8 cellular contexts compared by ENCODE assay signal in the genomic region with DNA sequence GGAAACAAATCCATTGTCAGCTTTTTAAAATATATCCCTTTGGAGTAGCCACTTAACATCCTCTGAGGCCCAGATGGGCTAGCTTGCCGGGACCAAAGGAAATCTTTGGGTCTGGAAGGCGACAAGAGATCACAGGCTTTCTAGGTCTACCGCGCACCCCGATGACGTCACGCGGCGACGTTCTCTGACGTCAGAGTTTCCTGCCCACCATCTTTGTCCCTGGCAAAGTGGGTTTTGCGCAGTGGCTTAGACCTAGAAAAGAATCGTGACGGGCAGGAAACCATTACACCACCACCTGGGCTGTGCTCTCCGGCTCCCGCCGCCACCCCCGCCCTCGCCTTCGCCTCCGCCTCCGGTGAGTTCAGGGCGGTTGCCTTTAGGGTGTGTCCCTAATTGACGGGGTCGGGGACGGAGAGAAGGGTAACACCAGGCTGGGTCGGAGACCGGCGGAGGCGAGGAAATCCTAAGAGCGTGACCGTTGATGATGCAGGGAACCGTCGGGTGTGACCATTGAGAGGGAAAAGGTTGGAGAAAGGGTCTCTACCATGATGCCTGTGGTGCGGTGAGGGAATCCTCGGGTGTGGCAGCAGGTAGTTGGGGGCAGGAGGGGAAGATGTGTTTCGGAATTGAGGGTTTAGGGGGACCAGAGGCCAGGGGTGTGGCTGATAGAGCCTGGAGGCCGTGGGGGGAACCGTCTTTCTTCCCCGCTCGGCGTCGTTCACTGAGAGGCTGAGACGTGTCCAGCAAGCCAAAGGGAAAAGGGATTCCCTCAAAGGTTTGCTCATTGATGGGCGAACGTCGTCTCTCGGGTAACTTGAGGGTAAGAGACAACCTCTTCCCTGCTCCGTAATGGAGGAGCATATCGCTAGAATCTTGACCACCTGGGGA. TPM values are rescaled to one million over a fixed set of nuclear protein-coding genes. Genes with fewer than 3 reads are reported as not detected.
A peak's percentile ranks its signal among the peaks of the same experiment; 100 is the strongest.
DNase-seq lines count a peak whose midpoint lies in the region; ATAC-seq and TF ChIP-seq lines count a peak whose summit lies in the region.

A gene (plus strand): TSS at position 249 of the 888 bp plus-strand sequence. CDS start 6,709 bp downstream, outside the sequence.

- peaks cover 5% of the 10 kb centered on the region for H3K27me3 Mint-ChIP-seq in activated B cell treated with CpG ODN at 0.5 μM for 24 hours

- H3K9me3 Mint-ChIP-seq in activated B cell treated with CpG ODN at 0.5 μM for 24 hours, result no peaks in the 10 kb centered on the region

- ATAC-seq in GM18907 (IDR thresholded peaks at IDR 0.05; ENCODE audit: unreplicated experiment) (peak; percentile 83), HG03175 (IDR thresholded peaks at IDR 0.05; ENCODE audit: unreplicated experiment) (peak; percentile 88), activated B cell treated with CpG ODN at 0.5 μM for 24 hours (ENCODE audit: low read depth) (peak; percentile 97)

- TF ChIP-seq CTCF in AG04450 (IDR thresholded peaks at IDR 0.05; ENCODE audit: low read depth, low read length) (no peak), activated B cell treated with CpG ODN at 0.5 μM for 24 hours (IDR thresholded peaks at IDR 0.05) (no peak), spleen (IDR thresholded peaks at IDR 0.05 in 8 of 11, conservative IDR thresholded peaks at IDR 0.05 in 3 of 11) (peak in 3 of 11 experiments; percentile 16 to 35 (median 19))

- peak; percentile 49 to 92 (median 60) for TF ChIP-seq POLR2A in spleen (IDR thresholded peaks at IDR 0.05)

- WGBS in spleen, 5 donors, result 0 to 1% (median 1%) methylated on average over 36 to 50 of the region's 50 CpGs

- H3K27ac Mint-ChIP-seq in activated B cell treated with CpG ODN at 0.5 μM for 24 hours, result peak within 1 kb of the TSS; percentile 100

- peak within 1 kb of the TSS; percentile 97 for H3K27ac ChIP-seq in AG04450 (ENCODE audit: low read depth, low read length)
- peak within 1 kb of the TSS; percentile 91 for H3K27ac ChIP-seq in caudate nucleus (ENCODE audit: low read depth, low read length)
- peak within 1 kb of the TSS; percentile 90 to 97 (median 96) for H3K27ac ChIP-seq in spleen

- DNase-seq in AG04450 (ENCODE audit: low read depth, low spot score), result peak; percentile 92
- peak; percentile 94 for DNase-seq in NCI-H345 (lab: John Stamatoyannopoulos, UW)
- peak; percentile 97 for DNase-seq in activated B cell treated with CpG ODN at 0.5 μM for 24 hours
- peak in 60 of 61 donors; percentile 28 to 93 (median 81) for DNase-seq in caudate nucleus (lab: John Stamatoyannopoulos, UW)
- peak; percentile 93 for DNase-seq in inferior parietal cortex (ENCODE audit: extremely low spot score)
- peak; percentile 97 for DNase-seq in spleen

- H3K4me3 ChIP-seq in AG04450 (ENCODE audit: low read depth, low read length), result peak within 1 kb of the TSS; percentile 99
- H3K4me3 ChIP-seq in spleen, result peak within 1 kb of the TSS; percentile 53 to 81 (median 65)

- peaks cover 14 to 56% (median 35%) of the 10 kb centered on the region in 6 donors for H3K4me1 ChIP-seq in spleen

- H3K4me3 Mint-ChIP-seq in activated B cell treated with CpG ODN at 0.5 μM for 24 hours, result peak within 1 kb of the TSS; percentile 100

- POLR2A ChIA-PET in AG04450 (lab: Yijun Ruan, JAX), result interaction anchor here (0.5 to 3.3 kb wide), 5 partner anchors 9 to 303 kb away, joined by 4 to 10 read pairs (median 9); a partner anchor contains a TSS
- POLR2A ChIA-PET in activated B cell treated with CpG ODN at 0.5 μM for 24 hours (lab: Charles Lee), result interaction anchor here (0.8 to 4.9 kb wide), 5 partner anchors 10 to 344 kb away, joined by 4 to 96 read pairs (median 7); a partner anchor contains a TSS

- peaks cover 32% of the 10 kb centered on the region for H3K4me1 Mint-ChIP-seq in activated B cell treated with CpG ODN at 0.5 μM for 24 hours

- intact Hi-C loops in activated B cell treated with CpG ODN at 0.5 μM for 24 hours (cut with micrococcal nuclease), result loop anchor here (1.0 to 10.0 kb wide), 8 partner anchors 9 to 957 kb away; a partner anchor contains a TSS
- intact Hi-C loops in spleen (cut with DNase I; ENCODE audit: low total_unique reads), result no loop called here

- peaks cover 0 to 5% (median 0%) of the 10 kb centered on the region in 6 donors for H3K36me3 ChIP-seq in spleen

- H3K27me3 ChIP-seq in AG04450 (ENCODE audit: control insufficient read depth, insufficient read depth, low read length) (peaks cover 2% of the 10 kb centered on the region), spleen (replicated peaks in 1 of 7) (no peaks in the 10 kb centered on the region)

- CTCF ChIA-PET in AG04450 (lab: Charles Lee), result interaction anchor here (0.7 to 4.1 kb wide), 2 partner anchors 26 to 160 kb away, joined by 3 to 21 read pairs; no protein-coding TSS in a partner anchor
- CTCF ChIA-PET in activated B cell treated with CpG ODN at 0.5 μM for 24 hours (lab: Charles Lee), result interaction anchor here (0.8 to 1.1 kb wide), 3 partner anchors 9 to 48 kb away, joined by 3 to 4 read pairs (median 4); a partner anchor contains a TSS

- peaks cover 8% of the 10 kb centered on the region for H3K36me3 Mint-ChIP-seq in activated B cell treated with CpG ODN at 0.5 μM for 24 hours (ENCODE audit: low read depth)

- H3K9me3 ChIP-seq in AG04450 (ENCODE audit: control insufficient read depth, insufficient read depth, low read length) (no peaks in the 10 kb centered on the region), spleen (no peaks in the 10 kb centered on the region)

RNA-seq across cellular contexts. Expression of the gene that starts here (rescaled TPM):
- polyA plus RNA-seq in AG04450 (2011; rRNA removed), result 234 and 258 TPM in 2 replicates
- polyA minus RNA-seq in AG04450 (2011; rRNA and poly(A)+ RNA removed), result 279 and 316 TPM in 2 replicates
- total RNA-seq in activated B cell treated with CpG ODN at 0.5 μM for 24 hours, result 129 and 152 TPM in 2 replicates
- total RNA-seq in spleen, result 100 to 1,000 TPM in 4 of 7 donors, 10 to 100 TPM in 3; 75.8 to 144 (median 125) TPM
- polyA plus RNA-seq in spleen, result 10 to 100 TPM; 16.7 to 33.6 (median 22.1) TPM

Comparison
In these comparisons a context has a peak if more than half of its experiments do, and no peak if none do; other contexts are left out.
1. Peak in every context shown above with its lines: DNase-seq, ATAC-seq, H3K4me3 ChIP-seq and H3K27ac ChIP-seq.